8 cellular contexts compared by ENCODE assay signal in genomic region chr5:110727025-110727314, GRCh38. TPM values are rescaled to one million over a fixed set of nuclear protein-coding genes. Genes with fewer than 3 reads are reported as not detected.
A peak's percentile ranks its signal among the peaks of the same experiment; 100 is the strongest.
DNase-seq lines count a peak whose midpoint lies in the region; ATAC-seq and TF ChIP-seq lines count a peak whose summit lies in the region.

No MANE protein-coding gene starts in this region.

- H3K79me2 ChIP-seq in SK-N-SH (ENCODE audit: insufficient read depth) = no peaks in the 10 kb centered on the region

- CTCF ChIA-PET in SK-N-SH (lab: Yijun Ruan, JAX) = interaction anchor here (1.8 kb wide), 1 partner anchor 9 kb away, joined by 6 read pairs; no protein-coding TSS in a partner anchor

- peak overlapping the region; percentile 56 for H2AFZ ChIP-seq in SK-N-SH (ENCODE audit: low read depth)

- H3K27me3 ChIP-seq in SK-N-SH (ENCODE audit: insufficient read depth) (no peaks in the 10 kb centered on the region), prostate gland (replicated peaks; ENCODE audit: insufficient read depth) (no peaks in the 10 kb centered on the region), HAP-1 (ENCODE audit: low read depth) (no peaks in the 10 kb centered on the region)

- TF ChIP-seq POLR2A in prostate gland (IDR thresholded peaks at IDR 0.05) = no peak

- intact Hi-C loops in prostate gland (cut with DNase I) = no loop called here

- TF ChIP-seq CTCF in SK-N-SH (IDR thresholded peaks at IDR 0.05) (peak; percentile 15; the same call in 1 of the 2 replicates), prostate gland (IDR thresholded peaks at IDR 0.05) (no peak)

- H3K4me2 ChIP-seq in SK-N-SH = peak overlapping the region; percentile 46; the same call in 1 of the 2 replicates

- H3K4me1 ChIP-seq in SK-N-SH (ENCODE audit: control insufficient read depth in 1 of 2, insufficient read depth in 2 of 2, low read depth in 1 of 2, low read length in 1 of 2) (no peaks in the 10 kb centered on the region), prostate gland (replicated peaks) (no peaks in the 10 kb centered on the region), HAP-1 (no peaks in the 10 kb centered on the region)

- peaks cover 5% of the 10 kb centered on the region for H3F3A ChIP-seq in SK-N-SH (replicated peaks; ENCODE audit: insufficient read depth)

- WGBS in SK-N-SH (ENCODE audit: low lambda C conversion rate) = 53% methylated on average over 5 of the region's 5 CpGs
- WGBS in prostate gland = 43% methylated on average over 5 of the region's 5 CpGs

- in situ Hi-C loops in HAP-1 (cut with MboI; ENCODE audit: low sequenced_read_pairs) = no loop called here

- no peak for TF ChIP-seq EP300 in SK-N-SH (IDR thresholded peaks at IDR 0.05; ENCODE audit: borderline replicate concordance in 1 of 2, low read depth in 1 of 2, low read length in 1 of 2)

- H4K20me1 ChIP-seq in SK-N-SH (ENCODE audit: insufficient read depth) = no peaks in the 10 kb centered on the region

- H3K9me3 ChIP-seq in SK-N-SH (no peaks in the 10 kb centered on the region), prostate gland (no peaks in the 10 kb centered on the region), HAP-1 (no peaks in the 10 kb centered on the region; the same call in 1 of the 2 replicates)

- DNase-seq in NCI-H2171 treated with DMSO at 0.1 percent for 48 hours (lab: John Stamatoyannopoulos, UW) = peak; percentile 21
- no peak for DNase-seq in NCI-H2171 (lab: John Stamatoyannopoulos, UW)
- DNase-seq in SK-N-SH = no peak
- DNase-seq in fibroblast of peridontal ligament (ENCODE audit: extremely low read depth) = peak; percentile 4
- no peak for DNase-seq in prostate gland (ENCODE audit: low spot score)
- no peak for DNase-seq in AG20443 (ENCODE audit: low spot score)
- DNase-seq in HAP-1 (ENCODE audit: low spot score in 2 of 2) = no peak

- H3K9ac ChIP-seq in SK-N-SH = no peak overlapping the region

- peak overlapping the region in 1 of 2 experiments; percentile 19; a peak in 1 of 4 replicates for H3K27ac ChIP-seq in SK-N-SH (ENCODE audit: low read depth in 2 of 2, low read length in 1 of 2)
- H3K27ac ChIP-seq in prostate gland = no peak overlapping the region

- H3K4me3 ChIP-seq in SK-N-SH (ENCODE audit: low read depth in 2 of 2, low read length in 1 of 2) (peak overlapping the region; percentile 51 to 54), prostate gland (peak overlapping the region; percentile 24 to 28), HAP-1 (no peak overlapping the region)

- POLR2A ChIA-PET in SK-N-SH (lab: Yijun Ruan, JAX) = interaction anchor here (0.6 kb wide), 1 partner anchor 11 kb away, joined by 3 read pairs; the partner anchor contains the start of gene SLC25A46

- TF ChIP-seq RAD21 in SK-N-SH (IDR thresholded peaks at IDR 0.05; ENCODE audit: low read length) = no peak

- H3K36me3 ChIP-seq in SK-N-SH (replicated peaks in 1 of 2; ENCODE audit: control insufficient read depth in 1 of 2, insufficient read depth in 2 of 2, low read length in 1 of 2) = no peaks in the 10 kb centered on the region
- H3K36me3 ChIP-seq in prostate gland = no peaks in the 10 kb centered on the region
- H3K36me3 ChIP-seq in HAP-1 (replicated peaks) = no peaks in the 10 kb centered on the region

- ATAC-seq in HG03025 (IDR thresholded peaks at IDR 0.05; ENCODE audit: low FRiP score, unreplicated experiment) = peak; percentile 33

- no peaks in the 10 kb centered on the region for H3K9me2 ChIP-seq in SK-N-SH

TF ChIP-seq in SK-N-SH, 30 proteins besides CTCF, POLR2A, EP300 and RAD21:
- TF ChIP-seq GABPA (IDR thresholded peaks at IDR 0.05; ENCODE audit: low read depth) (no peak), SIN3A (IDR thresholded peaks at IDR 0.05; ENCODE audit: borderline replicate concordance, low read depth, low read length) (no peak), GATA2 (CRISPR knock-in tag; IDR thresholded peaks at IDR 0.05) (no peak), NRF1 (IDR thresholded peaks at IDR 0.05; ENCODE audit: low read depth, low read length) (no peak), ELF1 (IDR thresholded peaks at IDR 0.05) (no peak), RXRA (IDR thresholded peaks at IDR 0.05; ENCODE audit: borderline replicate concordance, low read depth) (no peak), ZBTB33 (IDR thresholded peaks at IDR 0.05; ENCODE audit: borderline replicate concordance, low read depth) (no peak)
TF ChIP-seq in SK-N-SH: peak in this region for 0.

RNA-seq across cellular contexts. Expression of gene TMEM232, which starts 0.5 kb away (rescaled TPM):
- 0.66 and 1.2 TPM in 2 replicates for polyA plus RNA-seq in SK-N-SH (2012; rRNA removed)
- 1.0 and 1.1 TPM in 2 replicates for polyA plus RNA-seq in SK-N-SH (2012; cell fraction: cytosol; rRNA removed)
- polyA plus RNA-seq in SK-N-SH (2012; cell fraction: nucleus; rRNA removed) = 0.48 and 0.89 TPM in 2 replicates
- total RNA-seq in prostate gland = 10 to 100 TPM in 1 of 2 donors, 1 to 10 TPM in 1; 5.1 to 11.3 TPM

RNA-seq across cellular contexts. Expression of gene SLC25A46, which starts 11.8 kb away (rescaled TPM):
- 15.7 and 20.5 TPM in 2 replicates for polyA plus RNA-seq in SK-N-SH (2012; rRNA removed)
- 24.3 and 30.5 TPM in 2 replicates for polyA plus RNA-seq in SK-N-SH (2012; cell fraction: cytosol; rRNA removed)
- 11.0 and 21.2 TPM in 2 replicates for polyA plus RNA-seq in SK-N-SH (2012; cell fraction: nucleus; rRNA removed)
- total RNA-seq in prostate gland = 10 to 100 TPM; 35.6 to 44.7 TPM

Comparison
In these comparisons a context has a peak if more than half of its experiments do, and no peak if none do; other contexts are left out.
1. DNase-seq: peak in NCI-H2171 treated with DMSO at 0.1 percent for 48 hours (single experiment) and fibroblast of peridontal ligament (single experiment); none in NCI-H2171 (single experiment), SK-N-SH (single experiment), prostate gland (single experiment), AG20443 (single experiment) and HAP-1 (0 of 2).